Comparison of ENCODE assay signal across 24 cellular contexts in the genomic region with DNA sequence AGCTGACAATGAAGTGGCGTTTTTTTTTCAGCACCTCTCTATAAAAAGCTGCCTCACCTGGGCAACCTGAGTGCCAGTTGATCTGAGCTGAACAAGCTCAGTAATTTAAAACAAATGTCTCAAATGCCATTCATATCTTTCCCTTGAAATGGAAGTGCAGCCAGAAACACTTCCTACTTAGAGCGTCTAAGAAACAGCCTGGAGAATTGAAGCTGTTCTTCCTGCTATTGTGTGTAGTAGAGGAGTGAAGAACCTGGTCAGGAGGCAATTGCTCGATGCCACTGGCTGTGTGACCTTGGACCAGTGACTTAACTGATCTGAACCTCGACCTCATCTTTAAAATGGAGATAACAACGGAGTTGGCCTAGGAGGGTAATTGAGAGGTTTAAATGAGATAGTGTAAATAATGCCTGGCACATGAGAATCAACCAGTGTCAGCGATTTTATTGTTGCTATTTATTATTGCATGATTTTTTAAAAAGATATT.
"Had no signal": no experiment of that assay in that cellular context is flagged by ENCODE, and none has a peak within 500 bp of the region (broad histone marks: within the 10 kb centered on the region; RNA-seq: fewer than 3 reads in every experiment).

No MANE protein-coding gene starts in this region.

- H3K4me3 ChIP-seq: breast epithelium, SK-N-MC had no signal

- H3K27me3 ChIP-seq: breast epithelium had no signal

- H3K9me3 ChIP-seq: breast epithelium had no signal

- DNase-seq: activated B cell treated with CpG ODN at 0.5 μM for 24 hours; activated CD4-positive, alpha-beta T cell treated with anti-CD3 and anti-CD28 coated beads for 1 hour; activated CD4-positive, alpha-beta T cell treated with anti-CD3 and anti-CD28 coated beads, Interleukin-2, amount 10 ng/mL, durations not matched to agents 24 days and 14 days; activated CD4-positive, alpha-beta T cell treated with anti-CD3 and anti-CD28 coated beads, Interleukin-2, amount 50 U/mL, for 48 hours; activated CD8-positive, alpha-beta memory T cell treated with anti-CD3 and anti-CD28 coated beads, Interleukin-2, amount 10 ng/mL, durations not matched to agents 7 days and 5 days; activated effector memory CD4-positive, alpha-beta T cell treated with Interleukin-2 at 50 U/mL for 16 hours; activated naive CD4-positive, alpha-beta T cell; activated T-cell treated with anti-CD3 and anti-CD28 coated beads, Interleukin-2, amount 50 U/mL, for 24 hours; aorta; central memory CD4-positive, alpha-beta T cell; NCI-H1048; NCI-H1930; NCI-H510A treated with DMSO at 0.1 percent for 48 hours; NCI-H69; NK-92 treated with Interleukin-12 subunit alpha and Interleukin-12 subunit beta, amount 100 ng/mL, for 24 hours; OCI-M1; RPMI8226; T-cell; T-helper 2 cell; T1000 had no signal

- H3K4me1 ChIP-seq: breast epithelium had no signal

- ATAC-seq: activated CD8-positive, alpha-beta memory T cell treated with anti-CD3 and anti-CD28 coated beads, Interleukin-2, amount 10 ng/mL, durations not matched to agents 7 days and 5 days; Panc1; Right ventricle myocardium inferior; T-cell had no signal

- H3K36me3 ChIP-seq: breast epithelium had no signal

- H3K27ac ChIP-seq: breast epithelium, SK-N-MC had no signal
